In the genomic region with DNA sequence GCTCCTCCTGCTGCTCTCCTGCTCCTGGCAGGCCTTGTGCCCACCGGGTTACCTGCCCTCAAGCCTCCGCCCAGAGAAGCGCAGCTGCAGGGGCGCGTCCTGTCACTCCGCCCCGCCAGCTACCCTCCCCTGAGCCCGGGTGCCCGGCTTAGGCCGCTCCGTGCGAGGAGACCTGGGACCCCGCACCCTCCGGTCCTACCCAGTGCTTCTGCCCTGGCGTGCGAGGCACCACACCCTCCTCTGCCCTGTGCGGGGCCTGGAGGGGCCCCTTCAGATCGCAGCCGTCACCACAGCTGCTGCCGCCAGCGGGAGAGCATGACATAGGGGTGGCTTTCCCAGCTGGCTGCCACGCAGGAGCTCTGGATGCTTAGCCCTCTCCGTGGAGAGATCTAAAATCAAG, we compare ENCODE assay signal across 18 cellular contexts. TPM values are rescaled to one million over a fixed set of nuclear protein-coding genes. Genes with fewer than 3 reads are reported as not detected.
"Had no signal": no experiment of that assay in that cellular context is flagged by ENCODE, and none has a peak within 500 bp of the region (broad histone marks: within the 10 kb centered on the region; RNA-seq: fewer than 3 reads in every experiment).

No MANE protein-coding gene starts in this region.

RNA-seq across cellular contexts. Expression of a gene that starts 20.1 kb away (rescaled TPM):
- total RNA-seq: cerebellum, colonic mucosa, dermis microvascular lymphatic vessel endothelial cell, endodermal cell, esophagus mucosa, esophagus squamous epithelium, gastrocnemius medialis, glomerular endothelial cell, heart right ventricle, kidney epithelial cell, left cardiac atrium, left lung, left ventricle myocardium superior, lower leg skin, lung, mammary epithelial cell, mononuclear cell, mucosa of gallbladder had no signal
